ENCODE assay signal across 1 cellular context in the genomic region with DNA sequence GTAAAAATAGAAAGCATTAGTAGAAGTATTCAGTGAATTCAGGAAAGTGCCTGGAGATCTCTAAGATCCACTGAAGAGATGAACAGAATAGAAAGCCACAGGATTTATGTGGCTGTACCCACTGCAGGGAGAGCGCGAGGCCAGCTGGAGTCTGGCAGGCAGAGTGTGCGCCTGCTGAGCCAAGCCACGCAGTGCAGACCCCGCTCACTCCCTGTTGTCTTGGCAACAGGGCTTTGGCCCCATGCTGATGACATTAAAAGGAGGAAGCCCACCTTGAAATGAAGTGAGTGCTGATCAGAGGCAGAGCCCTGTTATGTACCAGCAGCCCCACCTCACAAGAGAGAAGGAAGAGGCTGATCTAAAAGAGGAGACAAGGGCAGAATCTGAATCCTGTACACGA.
TF ChIP-seq lines count a peak whose summit lies in the region.

No MANE protein-coding gene starts in this region.

TF ChIP-seq in GM23338, 12 proteins besides CTCF, POLR2A, EP300 and RAD21 (continued from another document):
- peak; percentile 50 for TF ChIP-seq ZNF331 (CRISPR knock-in tag; IDR thresholded peaks at IDR 0.05; ENCODE audit: low read depth)
TF ChIP-seq in GM23338: peak in this region for 1.
